In the genomic region with DNA sequence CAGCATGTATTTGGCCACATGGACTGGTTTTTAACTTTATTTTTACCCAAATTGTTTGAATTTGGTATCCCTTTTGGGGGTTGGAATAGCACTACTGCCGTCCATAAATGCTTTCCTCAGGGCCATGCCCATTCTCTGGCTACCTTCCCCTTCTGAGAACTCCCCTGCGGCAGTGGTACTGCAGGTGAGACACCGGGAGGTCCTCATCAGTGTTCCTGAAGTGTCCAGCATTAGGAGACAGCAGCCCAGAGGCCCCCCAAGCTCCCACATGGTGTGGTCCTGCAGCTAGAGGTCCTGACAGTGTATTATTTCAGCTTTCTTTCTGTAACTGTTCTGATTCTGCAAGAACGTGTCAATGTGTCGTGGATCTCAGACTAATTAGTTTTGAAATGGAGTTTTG, we compare ENCODE assay signal across 28 cellular contexts. TPM values are rescaled to one million over a fixed set of nuclear protein-coding genes. Genes with fewer than 3 reads are reported as not detected.
DNase-seq lines count a peak whose midpoint lies in the region; ATAC-seq and TF ChIP-seq lines count a peak whose summit lies in the region.
"Had no signal": no experiment of that assay in that cellular context is flagged by ENCODE, and none has a peak within 500 bp of the region (broad histone marks: within the 10 kb centered on the region; RNA-seq: fewer than 3 reads in every experiment).

No MANE protein-coding gene starts in this region.

- ATAC-seq in HG03354 (IDR thresholded peaks at IDR 0.05; ENCODE audit: poor library complexity, severe bottlenecking, unreplicated experiment): no peak
- ATAC-seq: A549; activated CD4-positive, CD25-positive, alpha-beta regulatory T cell treated with anti-CD3 and anti-CD28 coated beads, Interleukin-2, amount 50 U/mL, for 24 hours; activated naive CD4-positive, alpha-beta T cell treated with anti-CD3 and anti-CD28 coated beads, Interleukin-2, amount 50 U/mL, for 72 hours; activated T-helper 17 cell treated with anti-CD3 and anti-CD28 coated beads, Interleukin-2, amount 50 U/mL, for 72 hours; GM12878; pancreas had no signal

- H3K36me3 ChIP-seq in CD8-positive, alpha-beta memory T cell (ENCODE audit: insufficient read depth, low read length): peaks cover 9% of the 10 kb centered on the region
- H3K36me3 ChIP-seq in hepatocyte (replicated peaks; ENCODE audit: insufficient read depth, low read depth): peaks cover 8% of the 10 kb centered on the region
- peaks cover 23% of the 10 kb centered on the region for H3K36me3 ChIP-seq in smooth muscle cell (ENCODE audit: low read depth)
- no peaks in the 10 kb centered on the region for H3K36me3 ChIP-seq in ovary

- H2AFZ ChIP-seq in hepatocyte (no peak overlapping the region), smooth muscle cell (ENCODE audit: low read depth) (no peak overlapping the region)

- DNase-seq in CD8-positive, alpha-beta memory T cell: no peak
- DNase-seq in NCI-H69 (lab: John Stamatoyannopoulos, UW) (peak; percentile 62), hepatocyte (ENCODE audit: low spot score) (no peak), smooth muscle cell (lab: John Stamatoyannopoulos, UW; ENCODE audit: unreplicated experiment) (no peak), NOMO-1 treated with dmso at 0.1 percent for 144 hours (lab: John Stamatoyannopoulos, UW; ENCODE audit: unreplicated experiment) (no peak), NCI-H1048 (lab: John Stamatoyannopoulos, UW) (no peak), ovary (no peak)
- DNase-seq: activated CD4-positive, alpha-beta memory T cell treated with anti-CD3 and anti-CD28 coated beads, Interleukin-2, amount 10 ng/mL, durations not matched to agents 7 days and 5 days; AML-193; CD4-positive, alpha-beta memory T cell; central memory CD4-positive, alpha-beta T cell; DMS 273 treated with DMSO at 0.1 percent for 48 hours; EL; left ventricle myocardium inferior; NCI-H1105; NCI-H1930; pancreas; SJCRH30; stimulated activated CD4-positive, alpha-beta T cell treated with anti-CD3 and anti-CD28 coated beads, Interleukin-2, amount 100 ng/mL, for 48 hours had no signal

- peaks cover 43 to 56% (median 55%) of the 10 kb centered on the region in 3 donors for H3K4me1 Mint-ChIP-seq in CD8-positive, alpha-beta memory T cell

- 81% methylated on average over 5 of the region's 5 CpGs for WGBS in hepatocyte (ENCODE audit: low lambda C conversion rate, missing lambda C conversion rate)
- 90% methylated on average over 5 of the region's 5 CpGs for WGBS in smooth muscle cell (ENCODE audit: low lambda C conversion rate)
- WGBS in ovary, 3 donors: 83 to 89% (median 87%) methylated on average over 5 of the region's 5 CpGs

- no peak overlapping the region for H3K27ac ChIP-seq in CD8-positive, alpha-beta memory T cell (ENCODE audit: low read depth, low read length)
- H3K27ac ChIP-seq in hepatocyte (peak overlapping the region; percentile 96), smooth muscle cell (ENCODE audit: low read depth) (peak overlapping the region; percentile 74), ovary (no peak overlapping the region)
- H3K27ac ChIP-seq: A549, pancreas, right atrium auricular region, SJCRH30, thoracic aorta had no signal

- H3K27ac Mint-ChIP-seq in CD8-positive, alpha-beta memory T cell: peak overlapping the region in 5 of 8 donors; percentile 3 to 82 (median 33)
- H3K27ac Mint-ChIP-seq: activated CD4-positive, alpha-beta memory T cell treated with anti-CD3 and anti-CD28 coated beads, Interleukin-2, amount 10 ng/mL, durations not matched to agents 7 days and 5 days; activated naive CD4-positive, alpha-beta T cell treated with anti-CD3 and anti-CD28 coated beads, Interleukin-2, amount 50 U/mL, for 72 hours; activated T-helper 17 cell treated with anti-CD3 and anti-CD28 coated beads, Interleukin-2, amount 50 U/mL, for 72 hours had no signal

- peaks cover 0 to 48% (median 18%) of the 10 kb centered on the region in 3 donors for H3K36me3 Mint-ChIP-seq in CD8-positive, alpha-beta memory T cell
- H3K36me3 Mint-ChIP-seq: activated naive CD4-positive, alpha-beta T cell treated with anti-CD3 and anti-CD28 coated beads, Interleukin-2, amount 50 U/mL, for 72 hours had no signal

- intact Hi-C loops in ovary (cut with DNase I): no loop called here

- POLR2A ChIA-PET in CD8-positive, alpha-beta memory T cell (lab: Charles Lee): interaction anchor here (0.9 kb wide), 1 partner anchor 9 kb away, joined by 3 read pairs; the partner anchor contains the start of gene LMO4

- no peak for TF ChIP-seq POLR2A in ovary (IDR thresholded peaks at IDR 0.05)

- H3F3A ChIP-seq in smooth muscle cell (ENCODE audit: low read depth): peaks cover 6% of the 10 kb centered on the region

- H3K79me2 ChIP-seq in hepatocyte (peaks cover 100% of the 10 kb centered on the region), smooth muscle cell (ENCODE audit: low read depth) (peaks cover 84% of the 10 kb centered on the region)

- TF ChIP-seq CTCF in hepatocyte (IDR thresholded peaks at IDR 0.05; ENCODE audit: poor library complexity) (no peak), smooth muscle cell (IDR thresholded peaks at IDR 0.05; ENCODE audit: borderline replicate concordance, insufficient read depth, poor library complexity, severe bottlenecking) (no peak), ovary (IDR thresholded peaks at IDR 0.05) (no peak)

- H3K4me2 ChIP-seq in hepatocyte: peak overlapping the region; percentile 89
- H3K4me2 ChIP-seq in smooth muscle cell: peak overlapping the region; percentile 87

- H3K27me3 Mint-ChIP-seq in CD8-positive, alpha-beta memory T cell: no peaks in the 10 kb centered on the region
- H3K27me3 Mint-ChIP-seq: activated CD4-positive, alpha-beta memory T cell treated with anti-CD3 and anti-CD28 coated beads, Interleukin-2, amount 10 ng/mL, durations not matched to agents 7 days and 5 days; activated T-helper 17 cell treated with anti-CD3 and anti-CD28 coated beads, Interleukin-2, amount 50 U/mL, for 72 hours; dendritic cell treated with granulocyte-macrophage colony-stimulating factor and Interleukin-4, amounts not matched to agents 40 ng/mL and 50 ng/mL, for 4 days had no signal

- H3K9me2 ChIP-seq in hepatocyte (replicated peaks; ENCODE audit: insufficient read depth): no peaks in the 10 kb centered on the region

- peaks cover 30% of the 10 kb centered on the region for H3K4me1 ChIP-seq in CD8-positive, alpha-beta memory T cell (ENCODE audit: insufficient read depth, low read length)
- peaks cover 10% of the 10 kb centered on the region for H3K4me1 ChIP-seq in hepatocyte (ENCODE audit: insufficient read depth)
- peaks cover 50% of the 10 kb centered on the region for H3K4me1 ChIP-seq in smooth muscle cell (ENCODE audit: low read depth)
- peaks cover 6% of the 10 kb centered on the region for H3K4me1 ChIP-seq in ovary (ENCODE audit: insufficient read depth)
- H3K4me1 ChIP-seq: SJCRH30 had no signal

- H3K27me3 ChIP-seq in CD8-positive, alpha-beta memory T cell (ENCODE audit: insufficient read depth, low read length, poor library complexity, severe bottlenecking): no peaks in the 10 kb centered on the region
- no peaks in the 10 kb centered on the region for H3K27me3 ChIP-seq in hepatocyte
- H3K27me3 ChIP-seq in smooth muscle cell (ENCODE audit: low read depth): no peaks in the 10 kb centered on the region
- no peaks in the 10 kb centered on the region for H3K27me3 ChIP-seq in ovary
- H3K27me3 ChIP-seq: pancreas, right atrium auricular region, SJCRH30 had no signal

- H3K4me3 Mint-ChIP-seq in CD8-positive, alpha-beta memory T cell: peak overlapping the region in 3 of 7 donors; percentile 13 to 94 (median 70)
- H3K4me3 Mint-ChIP-seq: activated CD4-positive, alpha-beta memory T cell treated with anti-CD3 and anti-CD28 coated beads, Interleukin-2, amount 10 ng/mL, durations not matched to agents 7 days and 5 days; dendritic cell treated with granulocyte-macrophage colony-stimulating factor and Interleukin-4, amounts not matched to agents 40 ng/mL and 50 ng/mL, for 4 days had no signal

- H3K9me3 ChIP-seq in CD8-positive, alpha-beta memory T cell (ENCODE audit: low read length): no peaks in the 10 kb centered on the region
- H3K9me3 ChIP-seq in hepatocyte (ENCODE audit: low read depth) (no peaks in the 10 kb centered on the region), smooth muscle cell (replicated peaks; ENCODE audit: low read depth) (no peaks in the 10 kb centered on the region), ovary (no peaks in the 10 kb centered on the region)
- H3K9me3 ChIP-seq: A549, left ventricle myocardium inferior, pancreas, right atrium auricular region, SJCRH30, thoracic aorta had no signal

- H3K9ac ChIP-seq in smooth muscle cell (ENCODE audit: low read depth): no peak overlapping the region

- no peak overlapping the region for H3K4me3 ChIP-seq in CD8-positive, alpha-beta memory T cell (ENCODE audit: low read length)
- H3K4me3 ChIP-seq in hepatocyte (no peak overlapping the region), smooth muscle cell (no peak overlapping the region), ovary (no peak overlapping the region)
- H3K4me3 ChIP-seq: A549, GM12878, pancreas, SJCRH30 had no signal

- H3K9me3 Mint-ChIP-seq in CD8-positive, alpha-beta memory T cell: no peaks in the 10 kb centered on the region
- H3K9me3 Mint-ChIP-seq: activated CD4-positive, alpha-beta memory T cell treated with anti-CD3 and anti-CD28 coated beads, Interleukin-2, amount 10 ng/mL, durations not matched to agents 7 days and 5 days; activated naive CD4-positive, alpha-beta T cell treated with anti-CD3 and anti-CD28 coated beads, Interleukin-2, amount 50 U/mL, for 72 hours; activated T-helper 17 cell treated with anti-CD3 and anti-CD28 coated beads, Interleukin-2, amount 50 U/mL, for 72 hours; CD4-positive, alpha-beta memory T cell; dendritic cell treated with granulocyte-macrophage colony-stimulating factor and Interleukin-4, amounts not matched to agents 40 ng/mL and 50 ng/mL, for 4 days had no signal

- CTCF ChIA-PET in CD8-positive, alpha-beta memory T cell (lab: Charles Lee): no interaction called here

- no peak for TF ChIP-seq EP300 in ovary (IDR thresholded peaks at IDR 0.05)

- H4K20me1 ChIP-seq in hepatocyte (ENCODE audit: insufficient read depth, poor library complexity, severe bottlenecking) (peaks cover 71% of the 10 kb centered on the region), smooth muscle cell (ENCODE audit: low read depth) (peaks cover 90% of the 10 kb centered on the region)

RNA-seq across cellular contexts. Expression of gene LMO4, which starts 8.9 kb away (rescaled TPM):
- 10 to 100 TPM; 36.4 to 36.5 TPM for total RNA-seq in CD8-positive, alpha-beta memory T cell
- 23.2 TPM for polyA plus RNA-seq in CD8-positive, alpha-beta memory T cell
- total RNA-seq in hepatocyte: 183 and 221 TPM in 2 replicates
- polyA plus RNA-seq in hepatocyte: 53.6 and 59.1 TPM in 2 replicates
- 140 and 166 TPM in 2 replicates for total RNA-seq in smooth muscle cell
- polyA plus RNA-seq in smooth muscle cell: 54.2 and 56.5 TPM in 2 replicates
- total RNA-seq in ovary: 10 to 100 TPM; 21.7 to 45.4 (median 35.4) TPM
- 10 to 100 TPM; 50.5 to 85.4 TPM for polyA plus RNA-seq in ovary

Comparison
In these comparisons a context has a peak if more than half of its experiments do, and no peak if none do; other contexts are left out.
1. H3K27ac ChIP-seq: peak in hepatocyte (single experiment) and smooth muscle cell (single experiment); none in CD8-positive, alpha-beta memory T cell (single experiment) and ovary (0 of 2).